In genomic region chr18:9825571-9826073, GRCh38 we compare ENCODE assay signal across 9 cellular contexts.
A peak's percentile ranks its signal among the peaks of the same experiment; 100 is the strongest.
DNase-seq lines count a peak whose midpoint lies in the region; FAIRE-seq and TF ChIP-seq lines count a peak whose summit lies in the region.
"Had no signal": no experiment of that assay in that cellular context is flagged by ENCODE, and none has a peak within 500 bp of the region (broad histone marks: within the 10 kb centered on the region; RNA-seq: fewer than 3 reads in every experiment).

No MANE protein-coding gene starts in this region.

- no peak for TF ChIP-seq POLR2A in transverse colon (IDR thresholded peaks at IDR 0.05)

- no peak for TF ChIP-seq CTCF in kidney (IDR thresholded peaks at IDR 0.05; ENCODE audit: borderline replicate concordance, extremely low read depth, insufficient read depth)
- peak in 1 of 5 experiments; percentile 8 for TF ChIP-seq CTCF in transverse colon (IDR thresholded peaks at IDR 0.05)
- no peak for TF ChIP-seq CTCF in GM10266 (IDR thresholded peaks at IDR 0.05; ENCODE audit: control insufficient read depth, insufficient read depth, low read depth, missing control alignments)

- FAIRE-seq in kidney (lab: Jason Lieb, UNC): no peak

- intact Hi-C loops in kidney (cut with DNase I): no loop called here
- intact Hi-C loops in transverse colon (cut with DNase I; ENCODE audit: low total_unique reads): no loop called here

- no peak overlapping the region for H3K9ac ChIP-seq in kidney (ENCODE audit: low read length in 2 of 2)

- H3K27ac ChIP-seq in kidney (ENCODE audit: low read depth in 2 of 2, low read length in 2 of 2) (peak overlapping the region; percentile 71 to 79), transverse colon (peak overlapping the region; percentile 73 to 84 (median 82))

- no peaks in the 10 kb centered on the region for H3K36me3 ChIP-seq in kidney (ENCODE audit: control insufficient read depth in 1 of 2, insufficient read depth in 2 of 2, low read length in 2 of 2)
- H3K36me3 ChIP-seq in transverse colon: no peaks in the 10 kb centered on the region

- H3K9me3 ChIP-seq in kidney (ENCODE audit: control insufficient read depth in 1 of 2, low read length in 2 of 2): no peaks in the 10 kb centered on the region
- H3K9me3 ChIP-seq in transverse colon: no peaks in the 10 kb centered on the region

- in situ Hi-C loops in transverse colon (cut with MboI; ENCODE audit: low pct_ligation_motif_present in 1 of 4, low pct_unique_long_range_greater_than_20kb in 1 of 4, low sequenced_read_pairs in 3 of 4): no loop called here

- no peaks in the 10 kb centered on the region for H3K27me3 ChIP-seq in transverse colon

- H3K4me3 ChIP-seq in kidney (ENCODE audit: low read length in 2 of 2) (no peak overlapping the region), transverse colon (no peak overlapping the region)

- peak; percentile 44 for TF ChIP-seq EP300 in transverse colon (IDR thresholded peaks at IDR 0.05; ENCODE audit: low read depth)

- 0 to 29% methylated on average over 2 to 6 of the region's 6 CpGs for WGBS in transverse colon (ENCODE audit: low coverage in 1 of 2), 2 donors

- DNase-seq in NCI-H510A treated with DMSO at 0.1 percent for 48 hours (lab: John Stamatoyannopoulos, UW) (peak; percentile 10), NCI-H510A (lab: John Stamatoyannopoulos, UW) (no peak), amniotic epithelial cell (ENCODE audit: low read depth) (peak; percentile 90), kidney (no peak), transverse colon (peak; percentile 68), T-helper 1 cell (no peak), GM10266 (ENCODE audit: extremely low spot score) (no peak), GM19238 (ENCODE audit: insufficient read length, low spot score) (no peak)
- DNase-seq: CD4-positive, CD25-positive, alpha-beta regulatory T cell had no signal

- H3K4me1 ChIP-seq in kidney (ENCODE audit: control insufficient read depth in 1 of 2, insufficient read depth in 1 of 2, low read depth in 1 of 2, low read length in 2 of 2): peaks cover 14 to 21% of the 10 kb centered on the region in 2 donors
- H3K4me1 ChIP-seq in transverse colon: peaks cover 20 to 46% (median 34%) of the 10 kb centered on the region in 4 donors

Comparison
In these comparisons a context has a peak if more than half of its experiments do, and no peak if none do; other contexts are left out.
1. DNase-seq: peak in NCI-H510A treated with DMSO at 0.1 percent for 48 hours (single experiment), amniotic epithelial cell (single experiment) and transverse colon (single experiment); none in NCI-H510A (single experiment), kidney (single experiment), T-helper 1 cell (0 of 5), GM10266 (single experiment) and GM19238 (single experiment).